In genomic region chr17:15273141-15273793, GRCh38 we compare ENCODE assay signal across 13 cellular contexts. TPM values are rescaled to one million over a fixed set of nuclear protein-coding genes. Genes with fewer than 3 reads are reported as not detected.
DNase-seq lines count a peak whose midpoint lies in the region; ATAC-seq, FAIRE-seq and TF ChIP-seq lines count a peak whose summit lies in the region.
"Had no signal": no experiment of that assay in that cellular context is flagged by ENCODE, and none has a peak within 500 bp of the region (broad histone marks: within the 10 kb centered on the region; RNA-seq: fewer than 3 reads in every experiment).

No MANE protein-coding gene starts in this region.

- H3K27ac ChIP-seq in PC-3 (ENCODE audit: low read length), result peak overlapping the region; percentile 91
- peak overlapping the region; percentile 18 for H3K27ac ChIP-seq in fibroblast of lung (ENCODE audit: insufficient read depth, low read length)
- H3K27ac ChIP-seq in pancreas, result peak overlapping the region in 1 of 4 donors; percentile 27
- H3K27ac ChIP-seq: prostate gland had no signal

- DNase-seq in AG08396 (ENCODE audit: low spot score), result peak; percentile 70
- DNase-seq in PC-3, result peak; percentile 97
- DNase-seq in fibroblast of lung (ENCODE audit: low read depth in 2 of 2), result peak; percentile 94 to 96
- no peak for DNase-seq in pancreas
- no peak for DNase-seq in RKO (ENCODE audit: low spot score)
- DNase-seq in stimulated activated naive CD8-positive, alpha-beta T cell treated with anti-CD3 and anti-CD28 coated beads, Interleukin-15, amount 100 ng/mL, for 72 hours, result no peak
- no peak for DNase-seq in HUDEP-2 (lab: John Stamatoyannopoulos, UW; ENCODE audit: unreplicated experiment in 76 of 76)
- DNase-seq: BE2C, NCI-H82 had no signal

- H3K79me2 ChIP-seq in PC-3 (ENCODE audit: low read length) (no peaks in the 10 kb centered on the region), fibroblast of lung (ENCODE audit: control insufficient read depth, insufficient read depth, low read length) (no peaks in the 10 kb centered on the region)

- H3K9me3 Mint-ChIP-seq in stimulated activated naive CD8-positive, alpha-beta T cell treated with anti-CD3 and anti-CD28 coated beads, Interleukin-15, amount 100 ng/mL, for 72 hours, result peaks cover 9 to 12% of the 10 kb centered on the region in 2 donors

- H3K4me3 Mint-ChIP-seq in stimulated activated naive CD8-positive, alpha-beta T cell treated with anti-CD3 and anti-CD28 coated beads, Interleukin-15, amount 100 ng/mL, for 72 hours, result no peak overlapping the region

- no peak overlapping the region for H3K4me3 ChIP-seq in PC-3 (ENCODE audit: low read length)
- no peak overlapping the region for H3K4me3 ChIP-seq in fibroblast of lung (replicated peaks in 1 of 4; ENCODE audit: control extremely low read depth in 1 of 4, insufficient read depth in 1 of 4, low read depth in 3 of 4, low read length in 4 of 4)
- no peak overlapping the region for H3K4me3 ChIP-seq in pancreas
- H3K4me3 ChIP-seq: prostate gland had no signal

- H3K9me2 ChIP-seq in PC-3 (replicated peaks; ENCODE audit: low read length), result no peaks in the 10 kb centered on the region

- H4K20me1 ChIP-seq in PC-3 (ENCODE audit: low read length) (no peaks in the 10 kb centered on the region), fibroblast of lung (ENCODE audit: control insufficient read depth, extremely low read depth, insufficient read depth, low read length) (no peaks in the 10 kb centered on the region)

- 78 to 79% methylated on average over 5 of the region's 5 CpGs for WGBS in pancreas, 2 donors

- no peak for TF ChIP-seq CTCF in PC-3 (conservative IDR thresholded peaks at IDR 0.05; ENCODE audit: low read depth, low read length)
- no peak for TF ChIP-seq CTCF in fibroblast of lung (conservative IDR thresholded peaks at IDR 0.05 in 1 of 2, IDR thresholded peaks at IDR 0.05 in 1 of 2; ENCODE audit: low read depth in 1 of 2, low read length in 2 of 2)
- TF ChIP-seq CTCF in pancreas (IDR thresholded peaks at IDR 0.05), result no peak

- H3K27me3 ChIP-seq in PC-3 (ENCODE audit: low read length), result no peaks in the 10 kb centered on the region
- H3K27me3 ChIP-seq in fibroblast of lung (ENCODE audit: control insufficient read depth, insufficient read depth, low read length), result peaks cover 5% of the 10 kb centered on the region
- H3K27me3 ChIP-seq in pancreas, result no peaks in the 10 kb centered on the region
- H3K27me3 ChIP-seq: BE2C had no signal

- no peak for FAIRE-seq in pancreas (lab: Jason Lieb, UNC)
- FAIRE-seq: endothelial cell of umbilical vein had no signal

- peak overlapping the region; percentile 54 for H3K4me2 ChIP-seq in PC-3 (ENCODE audit: low read length)
- peak overlapping the region; percentile 0 for H3K4me2 ChIP-seq in fibroblast of lung (ENCODE audit: extremely low read depth, insufficient read depth, low read length)

- intact Hi-C loops in PC-3 (cut with micrococcal nuclease), result no loop called here
- intact Hi-C loops in pancreas (cut with DNase I), result no loop called here

- H3K27me3 Mint-ChIP-seq in stimulated activated naive CD8-positive, alpha-beta T cell treated with anti-CD3 and anti-CD28 coated beads, Interleukin-15, amount 100 ng/mL, for 72 hours, result peaks cover 27% of the 10 kb centered on the region

- BruUV-seq in PC-3 (replicated peaks; lab: Mats Ljungman, UMichigan), result no TSS peak

- CTCF ChIA-PET in PC-3 (lab: Charles Lee), result interaction anchor here (0.6 to 1.0 kb wide), 2 partner anchors 11 to 104 kb away, joined by 3 read pairs; no protein-coding TSS in a partner anchor

- peak overlapping the region; percentile 67 for H3K9ac ChIP-seq in PC-3 (ENCODE audit: low read length)
- no peak overlapping the region for H3K9ac ChIP-seq in fibroblast of lung (ENCODE audit: insufficient read depth, low read length)

- no peak overlapping the region for H2AFZ ChIP-seq in PC-3 (ENCODE audit: low read length)
- H2AFZ ChIP-seq in fibroblast of lung (ENCODE audit: low read length), result no peak overlapping the region

- H3K4me1 ChIP-seq in PC-3 (ENCODE audit: insufficient read depth, low read length) (peaks cover 37% of the 10 kb centered on the region), fibroblast of lung (ENCODE audit: control insufficient read depth, extremely low read depth, insufficient read depth, low read length) (peaks cover 12% of the 10 kb centered on the region), pancreas (no peaks in the 10 kb centered on the region)
- H3K4me1 ChIP-seq: BE2C, prostate gland had no signal

- H3K9me3 ChIP-seq in PC-3 (ENCODE audit: low read length), result no peaks in the 10 kb centered on the region
- H3K9me3 ChIP-seq in fibroblast of lung (ENCODE audit: control insufficient read depth, insufficient read depth, low read depth, low read length), result no peaks in the 10 kb centered on the region
- no peaks in the 10 kb centered on the region for H3K9me3 ChIP-seq in pancreas
- H3K9me3 ChIP-seq: BE2C, prostate gland had no signal

- ATAC-seq in PC-3, result peak; percentile 90
- ATAC-seq in pancreas, result peak in 3 of 4 donors; percentile 40 to 56 (median 54)
- ATAC-seq in HG03571 (IDR thresholded peaks at IDR 0.05; ENCODE audit: unreplicated experiment), result no peak
- ATAC-seq in stimulated activated naive CD8-positive, alpha-beta T cell treated with anti-CD3 and anti-CD28 coated beads, Interleukin-15, amount 100 ng/mL, for 72 hours, result no peak

- no peaks in the 10 kb centered on the region for H3K36me3 ChIP-seq in PC-3 (ENCODE audit: low read depth, low read length)
- H3K36me3 ChIP-seq in fibroblast of lung (ENCODE audit: control insufficient read depth, insufficient read depth, low read length), result no peaks in the 10 kb centered on the region
- no peaks in the 10 kb centered on the region for H3K36me3 ChIP-seq in pancreas
- H3K36me3 ChIP-seq: BE2C, prostate gland had no signal

- no peak overlapping the region for H3K27ac Mint-ChIP-seq in stimulated activated naive CD8-positive, alpha-beta T cell treated with anti-CD3 and anti-CD28 coated beads, Interleukin-15, amount 100 ng/mL, for 72 hours

- H3F3A ChIP-seq in PC-3 (ENCODE audit: low read length, unreplicated experiment), result peaks cover 4% of the 10 kb centered on the region

- POLR2A ChIA-PET in PC-3 (lab: Charles Lee; ENCODE audit: unreplicated experiment), result no interaction called here

- H3K4me1 Mint-ChIP-seq in stimulated activated naive CD8-positive, alpha-beta T cell treated with anti-CD3 and anti-CD28 coated beads, Interleukin-15, amount 100 ng/mL, for 72 hours, result peaks cover 14% of the 10 kb centered on the region

RNA-seq across cellular contexts. Expression of gene PMP22, which starts 8.1 kb away (rescaled TPM):
- 51.0 and 51.1 TPM in 2 replicates for total RNA-seq in PC-3 (2014; rRNA removed)
- 74.0 and 99.1 TPM in 2 replicates for total RNA-seq in fibroblast of lung
- polyA plus RNA-seq in fibroblast of lung, result 191 and 269 TPM in 2 replicates
- polyA plus RNA-seq in fibroblast of lung (2012), result 97.4 and 142 TPM in 2 replicates
- polyA minus RNA-seq in fibroblast of lung (ENCODE audit: low replicate concordance), result 469 and 573 TPM in 2 replicates
- 10 to 100 TPM in 3 of 6 donors, 1 to 10 TPM in 3; 5.8 to 24.8 (median 10.5) TPM for total RNA-seq in pancreas
- polyA plus RNA-seq in pancreas, result 10 to 100 TPM in 1 of 2 donors, 1 to 10 TPM in 1; 6.7 to 13.9 TPM
- total RNA-seq: T-helper 1 cell treated with Interleukin-12 subunit alpha and Interleukin-12 subunit beta and Interleukin-4 antibody, amounts not matched to agents 30 ng/mL and 1 ng/mL, for 36 hours had no signal

Comparison
In these comparisons a context has a peak if more than half of its experiments do, and no peak if none do; other contexts are left out.
1. DNase-seq: peak in AG08396 (single experiment), PC-3 (single experiment) and fibroblast of lung (2 of 2); none in pancreas (0 of 6), RKO (single experiment), stimulated activated naive CD8-positive, alpha-beta T cell treated with anti-CD3 and anti-CD28 coated beads, Interleukin-15, amount 100 ng/mL, for 72 hours (0 of 2) and HUDEP-2 (0 of 76).
2. ATAC-seq: peak in PC-3 (single experiment) and pancreas (3 of 4); none in HG03571 (single experiment) and stimulated activated naive CD8-positive, alpha-beta T cell treated with anti-CD3 and anti-CD28 coated beads, Interleukin-15, amount 100 ng/mL, for 72 hours (single experiment).